12 cellular contexts compared by ENCODE assay signal in genomic region chr4:168811793-168812651, GRCh38.
DNase-seq lines count a peak whose midpoint lies in the region; TF ChIP-seq lines count a peak whose summit lies in the region.
"Had no signal": no experiment of that assay in that cellular context is flagged by ENCODE, and none has a peak within 500 bp of the region (broad histone marks: within the 10 kb centered on the region; RNA-seq: fewer than 3 reads in every experiment).

No MANE protein-coding gene starts in this region.

- no peak for TF ChIP-seq POLR2A in uterus (IDR thresholded peaks at IDR 0.05)

- H3K27me3 ChIP-seq in ectodermal cell (ENCODE audit: control insufficient read depth, insufficient read depth, low read length, poor library complexity, severe bottlenecking): no peaks in the 10 kb centered on the region
- H3K27me3 ChIP-seq in muscle layer of colon (ENCODE audit: control insufficient read depth in 1 of 2, insufficient read depth in 2 of 2, low read length in 2 of 2): no peaks in the 10 kb centered on the region
- H3K27me3 ChIP-seq in uterus: no peaks in the 10 kb centered on the region

- 90 to 91% methylated on average over 9 of the region's 9 CpGs for WGBS in ectodermal cell, 2 experiments

- H3K9ac ChIP-seq in muscle layer of colon (ENCODE audit: low read length): peak overlapping the region; percentile 12

- peaks cover 35% of the 10 kb centered on the region for H3K4me1 ChIP-seq in ectodermal cell (ENCODE audit: control insufficient read depth, insufficient read depth, low read length)
- peaks cover 49% of the 10 kb centered on the region for H3K4me1 ChIP-seq in muscle layer of colon (ENCODE audit: insufficient read depth, low read length)
- H3K4me1 ChIP-seq in uterus: no peaks in the 10 kb centered on the region

- H3K4me3 ChIP-seq in ectodermal cell (ENCODE audit: insufficient read depth, low read depth, low read length) (no peak overlapping the region), muscle layer of colon (ENCODE audit: low read depth in 1 of 2, low read length in 2 of 2) (no peak overlapping the region), uterus (no peak overlapping the region)

- H3K27ac ChIP-seq in ectodermal cell (ENCODE audit: insufficient read depth, low read depth, low read length, poor library complexity, severe bottlenecking) (peak overlapping the region; percentile 52), muscle layer of colon (ENCODE audit: low read depth, low read length) (peak overlapping the region; percentile 74), uterus (peak overlapping the region; percentile 89 to 92)
- H3K27ac ChIP-seq: 22Rv1 had no signal

- TF ChIP-seq CTCF in uterus (IDR thresholded peaks at IDR 0.05): no peak

- H3K36me3 ChIP-seq in ectodermal cell (ENCODE audit: control insufficient read depth, insufficient read depth, low read length) (no peaks in the 10 kb centered on the region), muscle layer of colon (ENCODE audit: insufficient read depth, low read length) (no peaks in the 10 kb centered on the region), uterus (no peaks in the 10 kb centered on the region)

- DNase-seq in DMS 273 (lab: John Stamatoyannopoulos, UW; ENCODE audit: unreplicated experiment) (peak; percentile 27), DMS 273 treated with DMSO at 0.1 percent for 48 hours (lab: John Stamatoyannopoulos, UW) (no peak), uterus (peak; percentile 68 to 74), occipital lobe (lab: John Stamatoyannopoulos, UW) (no peak), D341Med (ENCODE audit: low spot score) (no peak), NCI-H774 (lab: John Stamatoyannopoulos, UW) (no peak)
- DNase-seq: head of caudate nucleus; KBM-7; NK-92 treated with Interleukin-12 subunit alpha and Interleukin-12 subunit beta, amount 100 ng/mL, for 24 hours had no signal

- intact Hi-C loops in uterus (cut with DNase I; ENCODE audit: low total_unique reads): loop anchor here (10.0 kb wide), 1 partner anchor 97 kb away; no protein-coding TSS in a partner anchor

- H3K9me3 ChIP-seq in ectodermal cell (ENCODE audit: control insufficient read depth, low read length): no peaks in the 10 kb centered on the region
- no peaks in the 10 kb centered on the region for H3K9me3 ChIP-seq in muscle layer of colon (ENCODE audit: low read length)
- H3K9me3 ChIP-seq in uterus: no peaks in the 10 kb centered on the region

Comparison
In these comparisons a context has a peak if more than half of its experiments do, and no peak if none do; other contexts are left out.
1. DNase-seq: peak in DMS 273 (single experiment) and uterus (2 of 2); none in DMS 273 treated with DMSO at 0.1 percent for 48 hours (single experiment), occipital lobe (single experiment), D341Med (single experiment) and NCI-H774 (single experiment).
2. Peak in every context shown above with its lines, with median percentiles within 50 percentile points of each other: H3K27ac ChIP-seq.